Comparison of ENCODE assay signal across 28 cellular contexts in genomic region chr2:32807662-32808061, GRCh38.
"Had no signal": no experiment of that assay in that cellular context is flagged by ENCODE, and none has a peak within 500 bp of the region (broad histone marks: within the 10 kb centered on the region; RNA-seq: fewer than 3 reads in every experiment).

No MANE protein-coding gene starts in this region.

- H3K4me3 Mint-ChIP-seq: naive thymus-derived CD8-positive, alpha-beta T cell; natural killer cell treated with Interleukin-12 subunit alpha and Interleukin-12 subunit beta and Interleukin-15 and Interleukin-18, amount 100 ng/mL, for 72 hours; nephron progenitor cell; neural crest cell; stimulated activated memory B cell treated with anti-CD40 and anti-IgM and Interleukin-4, amounts not matched to agents 10 μg/mL and 1 μg/mL and 100 μg/mL, for 72 hours; stimulated activated naive CD8-positive, alpha-beta T cell treated with anti-CD3 and anti-CD28 coated beads, Interleukin-15, Interleukin-2, amounts not matched to agents 100 ng/mL and 50 ng/mL, for 24 hours had no signal

- H3K36me3 ChIP-seq: neutrophil, pancreas, thoracic aorta, thyroid gland, upper lobe of left lung, vagina had no signal

- H3K27me3 ChIP-seq: neutrophil, pancreas, spleen, stomach, thyroid gland, tibial nerve, upper lobe of left lung, vagina had no signal

- H3K9me3 ChIP-seq: neutrophil, pancreas, psoas muscle, spleen, stomach, thoracic aorta, thyroid gland, tibial nerve, upper lobe of left lung, vagina had no signal

- H3K4me1 ChIP-seq: psoas muscle, spleen, stomach, vagina had no signal

- H3K4me3 ChIP-seq: pancreas, psoas muscle, skin epidermis, smooth muscle cell, spleen, stomach, thoracic aorta, thyroid gland, tibial nerve, upper lobe of left lung, vagina had no signal

- DNase-seq: naive thymus-derived CD8-positive, alpha-beta T cell; nephron progenitor cell; nucleus accumbens; pancreas; psoas muscle; right cardiac atrium; spleen; stimulated activated CD4-positive, alpha-beta T cell treated with anti-CD3 and anti-CD28 coated beads, Interleukin-12 subunit alpha, Interleukin-12 subunit beta, amount 100 ng/mL, for 4 hours; stimulated activated CD4-positive, alpha-beta T cell treated with anti-CD3 and anti-CD28 coated beads, Interleukin-1b, Interleukin-23, amount 100 ng/mL, for 48 hours; stimulated activated CD4-positive, alpha-beta T cell treated with anti-CD3 and anti-CD28 coated beads, Interleukin-4, amount 100 ng/mL, for 1 hour; stimulated activated CD4-positive, alpha-beta T cell treated with anti-CD3 and anti-CD28 coated beads, Interleukin-4, amount 100 ng/mL, for 4 hours; stimulated activated CD8-positive, alpha-beta memory T cell treated with anti-CD3 and anti-CD28 coated beads, Interleukin-4, amount 100 ng/mL, for 48 hours; stimulated activated naive CD4-positive, alpha-beta T cell treated with Interleukin-2 at 50 U/mL for 16 hours; stomach; thyroid gland; upper lobe of left lung had no signal

- H3K27ac ChIP-seq: neutrophil, pancreas, psoas muscle, skin epidermis, spleen, stomach, thoracic aorta, thyroid gland, upper lobe of left lung, vagina had no signal

- H3K27me3 Mint-ChIP-seq: naive thymus-derived CD8-positive, alpha-beta T cell; natural killer cell treated with Interleukin-12 subunit alpha and Interleukin-12 subunit beta and Interleukin-15 and Interleukin-18, amount 100 ng/mL, for 72 hours; stimulated activated memory B cell treated with anti-CD40 and anti-IgM and Interleukin-4, amounts not matched to agents 10 μg/mL and 1 μg/mL and 100 μg/mL, for 72 hours; stimulated activated naive CD8-positive, alpha-beta T cell treated with anti-CD3 and anti-CD28 coated beads, Interleukin-15, Interleukin-2, amounts not matched to agents 100 ng/mL and 50 ng/mL, for 24 hours had no signal

- FAIRE-seq: pancreas, urothelium cell line had no signal

- H3K4me2 ChIP-seq: smooth muscle cell had no signal

- H3K9me3 Mint-ChIP-seq: naive thymus-derived CD8-positive, alpha-beta T cell; natural killer cell treated with Interleukin-12 subunit alpha and Interleukin-12 subunit beta and Interleukin-15 and Interleukin-18, amount 100 ng/mL, for 72 hours; nephron progenitor cell; stimulated activated memory B cell treated with anti-CD40 and anti-IgM and Interleukin-4, amounts not matched to agents 10 μg/mL and 1 μg/mL and 100 μg/mL, for 72 hours; stimulated activated naive CD8-positive, alpha-beta T cell treated with anti-CD3 and anti-CD28 coated beads, Interleukin-15, Interleukin-2, amounts not matched to agents 100 ng/mL and 50 ng/mL, for 24 hours had no signal

- ATAC-seq: naive thymus-derived CD8-positive, alpha-beta T cell; natural killer cell treated with Interleukin-12 subunit alpha and Interleukin-12 subunit beta and Interleukin-15 and Interleukin-18, amount 100 ng/mL, for 72 hours; pancreas; psoas muscle; right cardiac atrium; sciatic nerve; stimulated activated memory B cell treated with anti-CD40 and anti-IgM and Interleukin-4, amounts not matched to agents 10 μg/mL and 1 μg/mL and 100 μg/mL, for 72 hours had no signal

- H3K4me1 Mint-ChIP-seq: nephron progenitor cell; neural crest cell; stimulated activated memory B cell treated with anti-CD40 and anti-IgM and Interleukin-4, amounts not matched to agents 10 μg/mL and 1 μg/mL and 100 μg/mL, for 72 hours had no signal

- H3K27ac Mint-ChIP-seq: natural killer cell treated with Interleukin-12 subunit alpha and Interleukin-12 subunit beta and Interleukin-15 and Interleukin-18, amount 100 ng/mL, for 72 hours; nephron progenitor cell; stimulated activated memory B cell treated with anti-CD40 and anti-IgM and Interleukin-4, amounts not matched to agents 10 μg/mL and 1 μg/mL and 100 μg/mL, for 72 hours; stimulated activated naive CD8-positive, alpha-beta T cell treated with anti-CD3 and anti-CD28 coated beads, Interleukin-15, Interleukin-2, amounts not matched to agents 100 ng/mL and 50 ng/mL, for 24 hours had no signal
